In the genomic region with DNA sequence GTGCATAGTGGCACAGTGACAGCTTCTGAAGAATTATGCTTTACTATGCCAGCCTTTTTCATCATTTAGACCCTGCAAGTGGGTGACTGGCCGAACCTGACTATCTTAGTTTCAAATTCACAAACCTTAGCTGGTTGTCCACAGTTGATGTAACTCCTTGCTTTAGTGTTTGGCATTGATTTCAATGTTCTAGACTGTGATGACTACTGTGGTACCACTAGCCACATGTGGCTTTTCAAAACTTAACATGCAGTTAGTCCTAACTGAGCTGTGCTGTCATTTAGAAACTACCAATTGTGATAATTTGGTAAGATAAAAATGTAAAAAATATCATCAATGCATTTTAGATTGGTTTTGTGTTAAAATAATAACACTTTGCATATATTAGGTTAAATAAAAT, we compare ENCODE assay signal across 1 cellular context.
TF ChIP-seq lines count a peak whose summit lies in the region.

No MANE protein-coding gene starts in this region.

TF ChIP-seq in neural cell, 6 proteins besides CTCF, POLR2A, EP300 and RAD21 (continued from another document):
- TF ChIP-seq, protein P1, sequence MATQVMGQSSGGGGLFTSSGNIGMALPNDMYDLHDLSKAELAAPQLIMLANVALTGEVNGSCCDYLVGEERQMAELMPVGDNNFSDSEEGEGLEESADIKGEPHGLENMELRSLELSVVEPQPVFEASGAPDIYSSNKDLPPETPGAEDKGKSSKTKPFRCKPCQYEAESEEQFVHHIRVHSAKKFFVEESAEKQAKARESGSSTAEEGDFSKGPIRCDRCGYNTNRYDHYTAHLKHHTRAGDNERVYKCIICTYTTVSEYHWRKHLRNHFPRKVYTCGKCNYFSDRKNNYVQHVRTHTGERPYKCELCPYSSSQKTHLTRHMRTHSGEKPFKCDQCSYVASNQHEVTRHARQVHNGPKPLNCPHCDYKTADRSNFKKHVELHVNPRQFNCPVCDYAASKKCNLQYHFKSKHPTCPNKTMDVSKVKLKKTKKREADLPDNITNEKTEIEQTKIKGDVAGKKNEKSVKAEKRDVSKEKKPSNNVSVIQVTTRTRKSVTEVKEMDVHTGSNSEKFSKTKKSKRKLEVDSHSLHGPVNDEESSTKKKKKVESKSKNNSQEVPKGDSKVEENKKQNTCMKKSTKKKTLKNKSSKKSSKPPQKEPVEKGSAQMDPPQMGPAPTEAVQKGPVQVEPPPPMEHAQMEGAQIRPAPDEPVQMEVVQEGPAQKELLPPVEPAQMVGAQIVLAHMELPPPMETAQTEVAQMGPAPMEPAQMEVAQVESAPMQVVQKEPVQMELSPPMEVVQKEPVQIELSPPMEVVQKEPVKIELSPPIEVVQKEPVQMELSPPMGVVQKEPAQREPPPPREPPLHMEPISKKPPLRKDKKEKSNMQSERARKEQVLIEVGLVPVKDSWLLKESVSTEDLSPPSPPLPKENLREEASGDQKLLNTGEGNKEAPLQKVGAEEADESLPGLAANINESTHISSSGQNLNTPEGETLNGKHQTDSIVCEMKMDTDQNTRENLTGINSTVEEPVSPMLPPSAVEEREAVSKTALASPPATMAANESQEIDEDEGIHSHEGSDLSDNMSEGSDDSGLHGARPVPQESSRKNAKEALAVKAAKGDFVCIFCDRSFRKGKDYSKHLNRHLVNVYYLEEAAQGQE (IDR thresholded peaks at IDR 0.05; ENCODE audit: borderline replicate concordance): no peak
